Comparison of ENCODE assay signal across 8 cellular contexts in the genomic region with DNA sequence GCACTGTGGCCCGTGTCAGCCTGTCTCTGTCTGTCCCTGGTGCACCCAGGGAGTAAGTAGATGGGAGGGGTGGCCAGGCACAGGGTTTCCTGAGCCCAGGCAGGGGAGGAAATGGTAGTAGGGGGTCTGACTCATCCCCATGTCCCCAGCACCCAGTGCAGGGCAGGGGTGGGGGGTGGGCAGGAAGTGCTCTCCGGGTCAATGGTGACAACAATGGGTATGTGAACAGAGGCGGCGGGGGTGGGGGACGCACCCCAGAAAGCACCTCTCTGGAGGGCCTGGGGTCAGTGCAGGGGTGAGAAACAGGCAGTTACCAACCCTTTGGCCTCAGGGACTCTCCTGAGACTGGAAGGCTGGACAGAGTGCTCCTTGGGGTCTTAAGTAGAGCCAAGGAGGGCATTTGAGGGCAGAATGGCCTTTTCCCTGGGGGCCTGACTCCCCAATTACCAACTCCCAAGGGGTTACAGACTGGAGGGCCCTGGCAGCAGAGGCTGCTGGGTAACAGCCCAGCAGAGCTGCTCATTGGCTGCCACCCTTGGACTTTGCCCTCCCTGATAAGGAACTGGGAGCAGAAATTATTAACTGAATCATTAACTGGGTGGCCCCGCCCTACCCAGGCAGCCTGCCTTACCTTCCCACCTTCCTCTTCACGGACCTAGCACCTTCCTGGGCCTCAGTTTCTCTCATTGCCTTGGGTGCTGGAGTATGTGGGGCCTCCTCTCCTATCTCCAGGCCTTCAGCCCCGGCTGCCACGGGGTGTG. TPM values are rescaled to one million over a fixed set of nuclear protein-coding genes. Genes with fewer than 3 reads are reported as not detected.
A peak's percentile ranks its signal among the peaks of the same experiment; 100 is the strongest.
DNase-seq lines count a peak whose midpoint lies in the region; ATAC-seq and TF ChIP-seq lines count a peak whose summit lies in the region.

No MANE protein-coding gene starts in this region.

- TF ChIP-seq CTCF in GM20000 (IDR thresholded peaks at IDR 0.05; ENCODE audit: extremely low read depth, missing control alignments) = no peak
- TF ChIP-seq CTCF in fibroblast of villous mesenchyme (IDR thresholded peaks at IDR 0.05; ENCODE audit: insufficient read depth, low read depth, low read length) = no peak
- TF ChIP-seq CTCF in upper lobe of right lung (IDR thresholded peaks at IDR 0.05) = no peak

- H3K27ac ChIP-seq in ACC112 (ENCODE audit: low read depth, low read length) (peak overlapping the region; percentile 56), SJSA1 (peak overlapping the region; percentile 57), upper lobe of right lung (no peak overlapping the region)

- H3K4me3 ChIP-seq in ACC112 (ENCODE audit: low read depth, low read length) = no peak overlapping the region
- H3K4me3 ChIP-seq in SJSA1 = no peak overlapping the region
- no peak overlapping the region for H3K4me3 ChIP-seq in fibroblast of villous mesenchyme (ENCODE audit: low read depth, low read length)
- no peak overlapping the region for H3K4me3 ChIP-seq in upper lobe of right lung

- DNase-seq in GM20000 (ENCODE audit: low spot score) (peak; percentile 91), SJSA1 (ENCODE audit: low read depth in 1 of 2, low spot score in 2 of 2) (peak; percentile 63 to 86), fibroblast of villous mesenchyme (ENCODE audit: low read depth) (peak; percentile 57), upper lobe of right lung (no peak), posterior cingulate gyrus (no peak)

- no peaks in the 10 kb centered on the region; the same call in 1 of the 2 replicates for H3K9me3 ChIP-seq in SJSA1 (replicated peaks)
- H3K9me3 ChIP-seq in upper lobe of right lung = no peaks in the 10 kb centered on the region

- H2AFZ ChIP-seq in ACC112 (ENCODE audit: low read length, unreplicated experiment) = no peak overlapping the region

- H3K27me3 ChIP-seq in ACC112 (ENCODE audit: insufficient read depth, low read length) = no peaks in the 10 kb centered on the region
- H3K27me3 ChIP-seq in SJSA1 (replicated peaks) = 0 out of 2 replicates have a peak, but pooled peaks cover 5% of the 10 kb centered on the region
- H3K27me3 ChIP-seq in upper lobe of right lung = peaks cover 5% of the 10 kb centered on the region

- ATAC-seq in upper lobe of right lung = peak; percentile 6
- ATAC-seq in GM19023 (IDR thresholded peaks at IDR 0.05; ENCODE audit: unreplicated experiment) = no peak
- ATAC-seq in GM21717 (IDR thresholded peaks at IDR 0.05; ENCODE audit: unreplicated experiment) = no peak

- no peaks in the 10 kb centered on the region for H3K79me2 ChIP-seq in ACC112 (ENCODE audit: control insufficient read depth, insufficient read depth, low read length, unreplicated experiment)

- intact Hi-C loops in upper lobe of right lung (cut with DNase I) (no loop called here), posterior cingulate gyrus (cut with DNase I) (no loop called here)

- H3K36me3 ChIP-seq in ACC112 (ENCODE audit: insufficient read depth, low read length) (no peaks in the 10 kb centered on the region), SJSA1 (0 out of 2 replicates have a peak, but pooled peaks cover 2% of the 10 kb centered on the region), upper lobe of right lung (no peaks in the 10 kb centered on the region)

- peaks cover 29% of the 10 kb centered on the region for H3K4me1 ChIP-seq in ACC112 (ENCODE audit: control insufficient read depth, insufficient read depth, low read length, unreplicated experiment)
- H3K4me1 ChIP-seq in SJSA1 (replicated peaks) = peaks cover 32% of the 10 kb centered on the region
- H3K4me1 ChIP-seq in upper lobe of right lung = peaks cover 4% of the 10 kb centered on the region

RNA-seq across cellular contexts. Expression of gene MYRF, which starts 4.2 kb away (rescaled TPM):
- 1.4 and 3.1 TPM in 2 replicates for total RNA-seq in SJSA1 (2014; rRNA removed; shearing (Covaris generic))
- 2.6 and 9.7 TPM in 2 replicates for total RNA-seq in fibroblast of villous mesenchyme
- total RNA-seq in upper lobe of right lung = 62.6 TPM

RNA-seq across cellular contexts. Expression of gene TMEM258, which starts 35.8 kb away (rescaled TPM):
- 70.2 and 74.5 TPM in 2 replicates for total RNA-seq in SJSA1 (2014; rRNA removed; shearing (Covaris generic))
- total RNA-seq in fibroblast of villous mesenchyme (40.6 and 76.4 TPM in 2 replicates), upper lobe of right lung (94.0 TPM)

RNA-seq across cellular contexts. Expression of gene FEN1, which starts 36.1 kb away (rescaled TPM):
- total RNA-seq in SJSA1 (2014; rRNA removed; shearing (Covaris generic)) = 181 and 185 TPM in 2 replicates
- total RNA-seq in fibroblast of villous mesenchyme = 23.8 and 27.6 TPM in 2 replicates
- 4.9 TPM for total RNA-seq in upper lobe of right lung

Comparison
In these comparisons a context has a peak if more than half of its experiments do, and no peak if none do; other contexts are left out.
1. DNase-seq: peak in GM20000 (single experiment), SJSA1 (2 of 2) and fibroblast of villous mesenchyme (single experiment); none in upper lobe of right lung (single experiment) and posterior cingulate gyrus (0 of 10).